8 cellular contexts compared by ENCODE assay signal in the genomic region with DNA sequence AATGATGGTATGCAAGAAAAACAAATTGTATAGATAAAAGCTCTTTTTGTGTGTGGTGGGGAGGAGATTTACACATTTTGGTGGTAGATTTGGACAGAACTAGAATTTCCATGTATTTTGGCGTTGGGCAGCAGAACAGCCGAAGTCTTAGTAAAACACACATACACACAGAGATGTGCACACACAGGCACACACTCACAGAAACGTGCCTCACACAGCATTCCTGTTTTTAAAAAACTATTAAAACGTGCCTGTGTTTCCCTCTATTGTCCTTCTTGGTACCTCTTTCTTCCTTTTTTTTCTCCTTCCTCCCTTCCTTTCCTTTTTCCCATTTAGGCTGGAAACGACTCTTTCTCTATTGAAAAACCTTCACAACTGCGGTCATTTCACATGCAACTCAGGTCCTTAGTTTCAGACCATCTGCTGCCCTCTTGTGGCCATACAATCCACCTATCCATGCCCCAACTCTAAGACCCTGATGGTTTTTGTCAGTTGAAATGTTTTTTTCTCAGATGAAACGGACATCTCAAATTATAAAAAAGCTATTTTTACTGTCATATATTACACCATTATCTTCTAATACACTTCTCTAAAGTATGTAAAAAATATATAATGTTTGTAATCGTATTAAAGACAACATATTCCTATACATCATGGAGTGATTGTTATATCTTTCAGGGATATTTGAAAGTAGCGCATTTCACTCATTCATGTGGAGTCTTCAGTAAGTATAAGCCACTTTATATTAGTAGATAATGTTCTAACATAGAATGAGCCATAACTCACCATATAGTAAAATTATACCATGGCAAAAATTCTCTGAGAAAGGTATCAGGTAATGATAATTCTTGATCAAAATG.
DNase-seq lines count a peak whose midpoint lies in the region; ATAC-seq and TF ChIP-seq lines count a peak whose summit lies in the region.

No MANE protein-coding gene starts in this region.

- TF ChIP-seq CTCF in GM10266 (IDR thresholded peaks at IDR 0.05; ENCODE audit: control insufficient read depth, insufficient read depth, low read depth, missing control alignments), result peak; percentile 57
- TF ChIP-seq CTCF in fibroblast of the aortic adventitia (IDR thresholded peaks at IDR 0.05; ENCODE audit: insufficient read depth, low read length), result peak; percentile 85
- no peak for TF ChIP-seq CTCF in omental fat pad (IDR thresholded peaks at IDR 0.05)

- no peak for ATAC-seq in omental fat pad (ENCODE audit: low FRiP score)
- no peak for ATAC-seq in GM19035 (IDR thresholded peaks at IDR 0.05; ENCODE audit: unreplicated experiment)
- no peak for ATAC-seq in GM21825 (IDR thresholded peaks at IDR 0.05; ENCODE audit: unreplicated experiment)

- DNase-seq in ACHN (peak; percentile 60), GM10266 (ENCODE audit: extremely low spot score) (no peak), NCI-H1048 (lab: John Stamatoyannopoulos, UW) (peak; percentile 11), SKM-1 (lab: John Stamatoyannopoulos, UW; ENCODE audit: unreplicated experiment) (peak; percentile 1), fibroblast of the aortic adventitia (ENCODE audit: low read depth) (peak; percentile 83), omental fat pad (ENCODE audit: low spot score) (peak; percentile 62)

- H3K4me3 ChIP-seq in fibroblast of the aortic adventitia (ENCODE audit: low read depth, low read length), result no peak overlapping the region

- in situ Hi-C loops in ACHN (cut with HindIII; ENCODE audit: low pct_ligation_motif_present, low pct_unique_long_range_greater_than_20kb, low sequenced_read_pairs), result no loop called here

Comparison
In these comparisons a context has a peak if more than half of its experiments do, and no peak if none do; other contexts are left out.
1. CTCF ChIP-seq: peak in GM10266 (single experiment) and fibroblast of the aortic adventitia (single experiment); none in omental fat pad (0 of 3).